In genomic region chr19:4012975-4013634, GRCh38 we compare ENCODE assay signal across 27 cellular contexts. TPM values are rescaled to one million over a fixed set of nuclear protein-coding genes. Genes with fewer than 3 reads are reported as not detected.
DNase-seq lines count a peak whose midpoint lies in the region; ATAC-seq and TF ChIP-seq lines count a peak whose summit lies in the region.
"Had no signal": no experiment of that assay in that cellular context is flagged by ENCODE, and none has a peak within 500 bp of the region (broad histone marks: within the 10 kb centered on the region; RNA-seq: fewer than 3 reads in every experiment).

No MANE protein-coding gene starts in this region.

- H3K79me2 ChIP-seq in hepatocyte, result peaks cover 95% of the 10 kb centered on the region

- no peaks in the 10 kb centered on the region for H3K27me3 ChIP-seq in left ventricle myocardium inferior (ENCODE audit: low read depth)
- no peaks in the 10 kb centered on the region for H3K27me3 ChIP-seq in hepatocyte
- no peaks in the 10 kb centered on the region for H3K27me3 ChIP-seq in rectal smooth muscle tissue (ENCODE audit: control insufficient read depth, insufficient read depth, low read length)
- H3K27me3 ChIP-seq: brain microvascular endothelial cell, spleen had no signal

- 98% methylated on average over 33 of the region's 33 CpGs for WGBS in hepatocyte (ENCODE audit: low lambda C conversion rate, missing lambda C conversion rate)

- H3K9me2 ChIP-seq in hepatocyte (replicated peaks; ENCODE audit: insufficient read depth), result no peaks in the 10 kb centered on the region

- H3K4me1 ChIP-seq in left ventricle myocardium inferior (peaks cover 87% of the 10 kb centered on the region), hepatocyte (ENCODE audit: insufficient read depth) (peaks cover 37% of the 10 kb centered on the region), rectal smooth muscle tissue (ENCODE audit: control insufficient read depth, insufficient read depth, low read length) (peaks cover 64% of the 10 kb centered on the region)

- CTCF ChIA-PET in GM10248 (lab: Yijun Ruan, JAX), result no interaction called here

- H4K20me1 ChIP-seq in hepatocyte (ENCODE audit: insufficient read depth, poor library complexity, severe bottlenecking), result peaks cover 84% of the 10 kb centered on the region

- no peak overlapping the region for H2AFZ ChIP-seq in hepatocyte
- H2AFZ ChIP-seq: GM23338 had no signal

- DNase-seq in left ventricle myocardium inferior (no peak), left ventricle myocardium superior (no peak), hepatocyte (ENCODE audit: low spot score) (peak; percentile 4), RKO (ENCODE audit: low spot score) (no peak), middle frontal gyrus (ENCODE audit: extremely low spot score, low spot score) (no peak), GM10248 (ENCODE audit: extremely low spot score) (no peak)
- DNase-seq: activated CD4-positive, alpha-beta T cell treated with anti-CD3 and anti-CD28 coated beads for 36 hours; activated gamma-delta T cell treated with Interleukin-2 at 50 U/mL for 16 hours; activated naive CD8-positive, alpha-beta T cell treated with anti-CD3 and anti-CD28 coated beads, Interleukin-2, amount 50 U/mL, for 24 hours; activated T-cell treated with anti-CD3 and anti-CD28 coated beads, Interleukin-2, amount 50 U/mL, for 1 hour; AML-193; brain microvascular endothelial cell; CD8-positive, alpha-beta memory T cell; GF-D8; Kasumi-1; NCI-H1048; NCI-H187; retina; spleen; stimulated activated CD4-positive, alpha-beta T cell treated with anti-CD3 and anti-CD28 coated beads, Interleukin-2, amount 100 ng/mL, for 48 hours; T-helper 17 cell had no signal

- H3K27ac ChIP-seq in left ventricle myocardium inferior (replicated peaks) (peak overlapping the region; percentile 90), hepatocyte (peak overlapping the region; percentile 49), rectal smooth muscle tissue (ENCODE audit: low read depth, low read length) (peak overlapping the region; percentile 85)
- H3K27ac ChIP-seq: brain microvascular endothelial cell, coronary artery, spleen, thoracic aorta had no signal

- intact Hi-C loops in left ventricle myocardium inferior (cut with micrococcal nuclease), result no loop called here
- intact Hi-C loops in left ventricle myocardium superior (cut with micrococcal nuclease), result no loop called here

- H3K9me3 ChIP-seq in left ventricle myocardium inferior (replicated peaks), result no peaks in the 10 kb centered on the region
- no peaks in the 10 kb centered on the region for H3K9me3 ChIP-seq in hepatocyte (ENCODE audit: low read depth)
- H3K9me3 ChIP-seq: spleen, thoracic aorta had no signal

- no peak overlapping the region for H3K4me3 ChIP-seq in left ventricle myocardium inferior
- H3K4me3 ChIP-seq in hepatocyte, result no peak overlapping the region
- H3K4me3 ChIP-seq in rectal smooth muscle tissue (ENCODE audit: low read length), result no peak overlapping the region
- H3K4me3 ChIP-seq: coronary artery, GM23338, spleen, thoracic aorta had no signal

- H3K9ac ChIP-seq in rectal smooth muscle tissue (ENCODE audit: low read length), result no peak overlapping the region

- no peak overlapping the region for H3K4me2 ChIP-seq in hepatocyte
- H3K4me2 ChIP-seq: GM23338 had no signal

- TF ChIP-seq CTCF in left ventricle myocardium inferior (IDR thresholded peaks at IDR 0.05; ENCODE audit: borderline replicate concordance) (no peak), hepatocyte (IDR thresholded peaks at IDR 0.05; ENCODE audit: poor library complexity) (no peak), GM10248 (IDR thresholded peaks at IDR 0.05; ENCODE audit: control extremely low read depth, extremely low read depth, low read depth, missing control alignments) (no peak)

- ATAC-seq in left ventricle myocardium superior (no peak), GM21447 (IDR thresholded peaks at IDR 0.05; ENCODE audit: unreplicated experiment) (no peak)
- ATAC-seq: activated CD4-positive, alpha-beta T cell treated with anti-CD3 and anti-CD28 coated beads for 36 hours; activated naive CD8-positive, alpha-beta T cell treated with anti-CD3 and anti-CD28 coated beads, Interleukin-2, amount 50 U/mL, for 24 hours; GM23338; stimulated activated effector memory CD8-positive, alpha-beta T cell treated with anti-CD3 and anti-CD28 coated beads, Interleukin-12 subunit alpha, Interleukin-12 subunit beta, amount 100 ng/mL, for 72 hours; T-helper 17 cell had no signal

- POLR2A ChIA-PET in GM10248 (lab: Yijun Ruan, JAX), result no interaction called here

- peaks cover 23% of the 10 kb centered on the region for H3K36me3 ChIP-seq in left ventricle myocardium inferior
- H3K36me3 ChIP-seq in hepatocyte (replicated peaks; ENCODE audit: insufficient read depth, low read depth), result no peaks in the 10 kb centered on the region
- H3K36me3 ChIP-seq in rectal smooth muscle tissue (ENCODE audit: control insufficient read depth, insufficient read depth, low read length), result peaks cover 14% of the 10 kb centered on the region

RNA-seq across cellular contexts. Expression of gene PIAS4, which starts 5.6 kb away (rescaled TPM):
- total RNA-seq in left ventricle myocardium inferior (15.4 TPM), left ventricle myocardium superior (19.8 TPM), hepatocyte (16.7 and 18.1 TPM in 2 replicates)
- 8.3 and 15.0 TPM in 2 replicates for polyA plus RNA-seq in hepatocyte

RNA-seq across cellular contexts. Expression of gene EEF2, which starts 27.8 kb away (rescaled TPM):
- total RNA-seq in left ventricle myocardium inferior (2,303 TPM), left ventricle myocardium superior (2,417 TPM), hepatocyte (1,740 and 1,817 TPM in 2 replicates)
- polyA plus RNA-seq in hepatocyte, result 444 and 526 TPM in 2 replicates

RNA-seq across cellular contexts. Expression of gene DAPK3, which starts 42.2 kb away (rescaled TPM):
- 74.6 TPM for total RNA-seq in left ventricle myocardium inferior
- 68.5 TPM for total RNA-seq in left ventricle myocardium superior
- 113 and 140 TPM in 2 replicates for total RNA-seq in hepatocyte
- polyA plus RNA-seq in hepatocyte, result 103 and 123 TPM in 2 replicates

RNA-seq across cellular contexts. Expression of gene ZBTB7A, which starts 53.6 kb away (rescaled TPM):
- total RNA-seq in left ventricle myocardium inferior (30.6 TPM), left ventricle myocardium superior (35.2 TPM), hepatocyte (19.2 and 23.3 TPM in 2 replicates)
- polyA plus RNA-seq in hepatocyte, result 46.1 and 46.2 TPM in 2 replicates
